In the genomic region with DNA sequence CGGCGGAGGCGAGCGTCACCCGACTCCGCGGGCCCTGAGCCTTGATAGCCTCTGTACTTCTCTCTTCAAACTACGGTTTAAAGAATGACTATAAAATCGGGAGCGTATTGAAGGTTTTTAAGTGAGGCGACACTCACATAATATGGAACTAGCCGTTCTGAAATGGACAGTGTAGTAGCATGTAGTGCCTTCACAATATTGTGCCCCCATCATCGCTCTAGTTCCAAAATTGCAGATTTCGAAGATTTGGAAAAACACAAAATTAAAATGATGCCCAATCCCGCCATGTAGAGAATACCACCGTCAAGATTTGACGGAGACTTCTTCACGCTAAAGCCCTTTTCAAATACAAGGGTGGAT, we compare ENCODE assay signal across 8 cellular contexts. TPM values are rescaled to one million over a fixed set of nuclear protein-coding genes. Genes with fewer than 3 reads are reported as not detected.
DNase-seq lines count a peak whose midpoint lies in the region; ATAC-seq and TF ChIP-seq lines count a peak whose summit lies in the region.

No MANE protein-coding gene starts in this region.

- WGBS in heart right ventricle, 2 donors: 19% methylated on average over 18 of the region's 18 CpGs

- DNase-seq in heart right ventricle (no peak), Right ventricle myocardium superior (no peak), astrocyte of the cerebellum (ENCODE audit: low read depth) (no peak), lower lobe of right lung (no peak), upper lobe of right lung (no peak), left colon (no peak), A172 (ENCODE audit: low spot score) (no peak)

- H3K9me3 ChIP-seq in heart right ventricle (no peaks in the 10 kb centered on the region), lower lobe of right lung (no peaks in the 10 kb centered on the region), upper lobe of right lung (no peaks in the 10 kb centered on the region)

- in situ Hi-C loops in astrocyte of the cerebellum (cut with HindIII; ENCODE audit: low sequenced_read_pairs): no loop called here

- ATAC-seq in heart right ventricle: no peak
- ATAC-seq in Right ventricle myocardium superior (ENCODE audit: poor library complexity): no peak
- no peak for ATAC-seq in lower lobe of right lung
- no peak for ATAC-seq in upper lobe of right lung
- ATAC-seq in left colon: no peak
- no peak for ATAC-seq in HG02642 (IDR thresholded peaks at IDR 0.05; ENCODE audit: poor library complexity, unreplicated experiment)

- intact Hi-C loops in heart right ventricle (cut with DNase I): loop anchor here in 1 of 10 donors (10.0 kb wide), 1 partner anchor 708 kb away; the partner anchor contains the start of gene MKRN2
- intact Hi-C loops in Right ventricle myocardium superior (cut with DNase I): no loop called here
- intact Hi-C loops in lower lobe of right lung (cut with DNase I): no loop called here
- intact Hi-C loops in upper lobe of right lung (cut with DNase I): no loop called here
- intact Hi-C loops in left colon (cut with DNase I, micrococcal nuclease): no loop called here

- H3K36me3 ChIP-seq in heart right ventricle: peaks cover 0 to 29% (median 15%) of the 10 kb centered on the region in 9 donors
- peaks cover 21% of the 10 kb centered on the region for H3K36me3 ChIP-seq in lower lobe of right lung
- H3K36me3 ChIP-seq in upper lobe of right lung: peaks cover 17% of the 10 kb centered on the region

- H3K27me3 ChIP-seq in heart right ventricle: no peaks in the 10 kb centered on the region
- no peaks in the 10 kb centered on the region for H3K27me3 ChIP-seq in lower lobe of right lung (ENCODE audit: low read depth)
- H3K27me3 ChIP-seq in upper lobe of right lung: no peaks in the 10 kb centered on the region

- H3K27ac ChIP-seq in heart right ventricle (peak overlapping the region; percentile 33 to 96 (median 86)), lower lobe of right lung (peak overlapping the region; percentile 87), upper lobe of right lung (peak overlapping the region; percentile 91)

- peaks cover 4 to 30% (median 25%) of the 10 kb centered on the region in 9 donors for H3K4me1 ChIP-seq in heart right ventricle
- peaks cover 27% of the 10 kb centered on the region for H3K4me1 ChIP-seq in lower lobe of right lung
- peaks cover 17% of the 10 kb centered on the region for H3K4me1 ChIP-seq in upper lobe of right lung

- H3K4me3 ChIP-seq in heart right ventricle: peak overlapping the region in 9 of 10 donors; percentile 69 to 97 (median 80)
- H3K4me3 ChIP-seq in astrocyte of the cerebellum (ENCODE audit: low read depth, low read length): peak overlapping the region; percentile 98
- H3K4me3 ChIP-seq in lower lobe of right lung: peak overlapping the region; percentile 91
- H3K4me3 ChIP-seq in upper lobe of right lung: peak overlapping the region; percentile 86

- TF ChIP-seq CTCF in heart right ventricle (IDR thresholded peaks at IDR 0.05) (peak in 1 of 9 donors; percentile 0), astrocyte of the cerebellum (IDR thresholded peaks at IDR 0.05; ENCODE audit: low read depth, low read length, missing control alignments) (no peak), lower lobe of right lung (IDR thresholded peaks at IDR 0.05) (peak; percentile 31), upper lobe of right lung (IDR thresholded peaks at IDR 0.05) (no peak)

RNA-seq across cellular contexts. Expression of gene TAMM41, which starts 0.3 kb away (rescaled TPM):
- total RNA-seq in heart right ventricle (10 to 100 TPM in 5 of 10 donors, 1 to 10 TPM in 5; 8.1 to 12.2 (median 10.2) TPM), Right ventricle myocardium superior (7.5 TPM), lower lobe of right lung (14.9 TPM), upper lobe of right lung (13.0 TPM), left colon (10 to 100 TPM; 20.1 to 21.5 TPM)
- 10 to 100 TPM in 1 of 2 donors, 1 to 10 TPM in 1; 9.3 to 13.0 TPM for polyA plus RNA-seq in heart right ventricle
- 9.8 and 11.0 TPM in 2 replicates for total RNA-seq in A172 (2014; rRNA removed; shearing (Covaris generic))
